ENCODE assay signal across 16 cellular contexts in the genomic region with DNA sequence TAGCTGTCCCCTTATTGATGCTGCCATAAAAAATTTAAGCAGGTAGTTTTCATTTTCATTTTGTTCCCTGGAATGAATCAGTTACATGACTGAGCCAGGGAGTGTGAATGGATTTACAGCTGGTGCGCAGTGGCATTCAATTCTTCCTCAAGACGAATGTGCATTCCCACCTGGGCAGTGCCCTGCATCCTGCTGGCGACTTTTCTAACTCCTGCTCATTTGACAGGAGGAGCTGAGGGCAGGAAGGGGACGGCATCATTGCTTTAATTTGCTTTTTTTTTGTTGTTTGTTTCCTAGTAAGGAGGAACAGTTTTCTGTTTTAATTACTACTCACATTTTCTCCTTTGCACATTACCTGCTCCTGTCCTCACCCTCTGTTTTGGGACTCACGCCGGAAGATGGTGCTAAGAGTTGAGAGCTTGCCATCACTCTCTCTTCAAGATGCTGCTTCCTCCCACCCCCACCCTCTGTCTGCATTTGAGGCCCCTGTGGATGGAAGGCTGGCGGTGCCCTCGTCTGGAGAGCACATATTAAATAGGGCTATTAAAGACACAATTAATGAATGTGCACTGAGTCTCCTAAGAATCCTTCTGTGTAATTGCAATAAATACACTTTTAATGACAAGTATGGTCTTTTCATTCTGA. TPM values are rescaled to one million over a fixed set of nuclear protein-coding genes. Genes with fewer than 3 reads are reported as not detected.
DNase-seq lines count a peak whose midpoint lies in the region; ATAC-seq and TF ChIP-seq lines count a peak whose summit lies in the region.
"Had no signal": no experiment of that assay in that cellular context is flagged by ENCODE, and none has a peak within 500 bp of the region (broad histone marks: within the 10 kb centered on the region; RNA-seq: fewer than 3 reads in every experiment).

No MANE protein-coding gene starts in this region.

- H3K4me3 Mint-ChIP-seq in endodermal cell = no peak overlapping the region

- H3K27me3 ChIP-seq in heart right ventricle = peaks cover 0 to 12% (median 0%) of the 10 kb centered on the region in 7 donors
- H3K27me3 ChIP-seq in endodermal cell (ENCODE audit: control insufficient read depth, insufficient read depth, low read length, poor library complexity, severe bottlenecking) = no peaks in the 10 kb centered on the region
- H3K27me3 ChIP-seq in stomach = peaks cover 0 to 34% (median 0%) of the 10 kb centered on the region in 3 donors
- H3K27me3 ChIP-seq: MG63, Peyer's patch had no signal

- no peaks in the 10 kb centered on the region for H3K36me3 Mint-ChIP-seq in endodermal cell (ENCODE audit: low read depth)

- WGBS in heart right ventricle, 2 donors = 67 to 71% methylated on average over 8 of the region's 8 CpGs
- WGBS in endodermal cell (ENCODE audit: insufficient coverage in 1 of 2, insufficient read length in 1 of 2), 2 experiments = 83% methylated on average over 2 to 8 of the region's 8 CpGs
- WGBS in stomach, 5 donors = 67 to 77% (median 73%) methylated on average over 8 of the region's 8 CpGs

- H3K36me3 ChIP-seq in heart right ventricle (no peaks in the 10 kb centered on the region), endodermal cell (ENCODE audit: control insufficient read depth, insufficient read depth, low read length) (no peaks in the 10 kb centered on the region), stomach (no peaks in the 10 kb centered on the region)
- H3K36me3 ChIP-seq: MG63, Peyer's patch had no signal

- intact Hi-C loops in cardiac septum (cut with DNase I) (no loop called here), heart right ventricle (cut with DNase I) (no loop called here), stomach (cut with DNase I; ENCODE audit: low total_unique reads) (no loop called here), sciatic nerve (cut with DNase I) (no loop called here)

- peaks cover 41% of the 10 kb centered on the region for H3K27me3 Mint-ChIP-seq in endodermal cell (ENCODE audit: insufficient read depth)

- TF ChIP-seq CTCF in heart right ventricle (IDR thresholded peaks at IDR 0.05) (no peak), endodermal cell (conservative IDR thresholded peaks at IDR 0.05) (no peak), stomach (IDR thresholded peaks at IDR 0.05) (no peak)

- no peak overlapping the region for H3K4me3 ChIP-seq in heart right ventricle
- no peak overlapping the region for H3K4me3 ChIP-seq in endodermal cell (ENCODE audit: low read length)
- no peak overlapping the region for H3K4me3 ChIP-seq in stomach
- H3K4me3 ChIP-seq: GM23248, MG63, Peyer's patch had no signal

- no peak for TF ChIP-seq POLR2A in stomach (IDR thresholded peaks at IDR 0.05)

- H3K27ac ChIP-seq in heart right ventricle (no peak overlapping the region), endodermal cell (ENCODE audit: low read depth, low read length) (no peak overlapping the region), stomach (no peak overlapping the region)
- H3K27ac ChIP-seq: 22Rv1, GM23248, HL-60, Peyer's patch had no signal

- H3K4me1 ChIP-seq in heart right ventricle (peaks cover 0 to 14% (median 0%) of the 10 kb centered on the region in 9 donors), endodermal cell (ENCODE audit: control insufficient read depth, insufficient read depth, low read length) (no peaks in the 10 kb centered on the region), stomach (peaks cover 0 to 25% (median 18%) of the 10 kb centered on the region in 4 donors)
- H3K4me1 ChIP-seq: Peyer's patch had no signal

- peaks cover 12% of the 10 kb centered on the region for H3K4me1 Mint-ChIP-seq in endodermal cell

- DNase-seq in DMS 273 (lab: John Stamatoyannopoulos, UW; ENCODE audit: unreplicated experiment) (peak; percentile 7), DMS 273 treated with DMSO at 0.1 percent for 48 hours (lab: John Stamatoyannopoulos, UW) (no peak), cardiac septum (ENCODE audit: low spot score) (peak; percentile 54), heart right ventricle (no peak), endodermal cell (peak; percentile 34), stomach (peak; percentile 13), sciatic nerve (ENCODE audit: low spot score) (no peak)
- DNase-seq: C1 segment of cervical spinal cord, GM23248, KBM-7, MG63, NCI-H2081 treated with DMSO at 0.1 percent for 48 hours had no signal

- no peaks in the 10 kb centered on the region for H3K9me3 ChIP-seq in heart right ventricle
- H3K9me3 ChIP-seq in endodermal cell (ENCODE audit: control insufficient read depth, low read length) = no peaks in the 10 kb centered on the region
- no peaks in the 10 kb centered on the region for H3K9me3 ChIP-seq in stomach
- H3K9me3 ChIP-seq: MG63, Peyer's patch had no signal

- ATAC-seq in heart right ventricle (no peak), GM19328 (IDR thresholded peaks at IDR 0.05; ENCODE audit: unreplicated experiment) (no peak), sciatic nerve (no peak)

- no peak overlapping the region for H3K27ac Mint-ChIP-seq in endodermal cell

- no peak for TF ChIP-seq EP300 in stomach (IDR thresholded peaks at IDR 0.05)

- no peaks in the 10 kb centered on the region for H3K9me3 Mint-ChIP-seq in endodermal cell

- no peak overlapping the region for H3K9ac ChIP-seq in endodermal cell (ENCODE audit: extremely low read depth, low read length, poor library complexity, severe bottlenecking)
- H3K9ac ChIP-seq: GM23248 had no signal

RNA-seq across cellular contexts. Expression of gene PSAPL1, which starts 35.8 kb away (rescaled TPM):
- total RNA-seq in cardiac septum (not detected), heart right ventricle (under 1 TPM in 1 of 10 donors, not detected in 9; 0.05 TPM), endodermal cell (under 1 TPM; 0.13 to 0.24 TPM), stomach (10 to 100 TPM in 2 of 5 donors, under 1 TPM in 1, not detected in 2; 0.45 to 37.5 (median 14.8) TPM), sciatic nerve (0.09 TPM)
- polyA plus RNA-seq in heart right ventricle (not detected), stomach (1 to 10 TPM in 2 of 3 donors, under 1 TPM in 1; 0.03 to 7.0 (median 4.3) TPM)
- not detected for polyA plus RNA-seq in endodermal cell (2013, experiment 1 of 2)
- polyA plus RNA-seq in endodermal cell (2013, experiment 2 of 2) = not detected
- total RNA-seq: GM23248, Peyer's patch had no signal
- polyA plus RNA-seq: GM23248 had no signal

Comparison
In these comparisons a context has a peak if more than half of its experiments do, and no peak if none do; other contexts are left out.
1. DNase-seq: peak in DMS 273 (single experiment), cardiac septum (single experiment), endodermal cell (single experiment) and stomach (single experiment); none in DMS 273 treated with DMSO at 0.1 percent for 48 hours (single experiment), heart right ventricle (0 of 2) and sciatic nerve (single experiment).